In genomic region chr4:3632794-3633193, GRCh38 we compare ENCODE assay signal across 8 cellular contexts.
DNase-seq lines count a peak whose midpoint lies in the region; ATAC-seq, FAIRE-seq and TF ChIP-seq lines count a peak whose summit lies in the region.
"Not testable (repeated sequence)": the region's sequence is repeated elsewhere in the genome, so short reads cannot be mapped to it uniquely, and the experiment has no call there.

No MANE protein-coding gene starts in this region.

- H3K79me2 ChIP-seq in neural progenitor cell (ENCODE audit: low read depth); osteoblast (ENCODE audit: insufficient read depth, low read length): not testable (repeated sequence)

- H3K4me2 ChIP-seq in neural progenitor cell; osteoblast (ENCODE audit: insufficient read depth, low read length): not testable (repeated sequence)

- H3K27me3 ChIP-seq in neural progenitor cell; aorta (ENCODE audit: control insufficient read depth in 1 of 2, insufficient read depth in 2 of 2, low read length in 1 of 2): not testable (repeated sequence)
- H3K27me3 ChIP-seq in osteoblast (ENCODE audit: insufficient read depth, low read length) (peaks cover 10% of the 10 kb centered on the region), spleen (replicated peaks in 1 of 7) (peaks cover 0 to 33% (median 0%) of the 10 kb centered on the region in 7 donors)

- 89 to 97% (median 93%) methylated on average over 7 to 18 of the region's 18 CpGs for WGBS in spleen, 5 donors
- 96 to 98% methylated on average over 15 to 18 of the region's 18 CpGs for WGBS in aorta, 2 donors

- not testable (repeated sequence) for H3K9me3 ChIP-seq in kidney (ENCODE audit: control insufficient read depth in 1 of 2, low read length in 2 of 2); mucosa of descending colon; neural progenitor cell (ENCODE audit: low read depth); osteoblast (ENCODE audit: low read depth, low read length); spleen; aorta (ENCODE audit: control insufficient read depth, low read length)

- H3K27me3 Mint-ChIP-seq in chondrocyte (ENCODE audit: low read depth): peaks cover 14% of the 10 kb centered on the region
- not testable (repeated sequence) for H3K27me3 Mint-ChIP-seq in neural progenitor cell (ENCODE audit: insufficient read depth, low read depth)

- not testable (repeated sequence) for TF ChIP-seq CTCF in chondrocyte (IDR thresholded peaks at IDR 0.05); kidney (IDR thresholded peaks at IDR 0.05; ENCODE audit: borderline replicate concordance, extremely low read depth, insufficient read depth); mucosa of descending colon (IDR thresholded peaks at IDR 0.05); neural progenitor cell (IDR thresholded peaks at IDR 0.05); osteoblast (IDR thresholded peaks at IDR 0.05; ENCODE audit: extremely low read depth, low read depth, low read length); spleen (IDR thresholded peaks at IDR 0.05 in 8 of 11, conservative IDR thresholded peaks at IDR 0.05 in 3 of 11)

- H3K27ac ChIP-seq in kidney (ENCODE audit: low read depth in 2 of 2, low read length in 2 of 2); neural progenitor cell; osteoblast (ENCODE audit: low read depth, low read length); aorta (ENCODE audit: low read depth in 1 of 2, low read length in 2 of 2): not testable (repeated sequence)
- peak overlapping the region in 1 of 8 donors; percentile 73 for H3K27ac ChIP-seq in spleen

- not testable (repeated sequence) for H3K27ac Mint-ChIP-seq in chondrocyte (ENCODE audit: unreplicated experiment)
- peak overlapping the region; percentile 54 for H3K27ac Mint-ChIP-seq in neural progenitor cell

- intact Hi-C loops in kidney (cut with DNase I); mucosa of descending colon (cut with DNase I, micrococcal nuclease); spleen (cut with DNase I; ENCODE audit: low total_unique reads); aorta (cut with DNase I): not testable (repeated sequence)

- H3K4me3 ChIP-seq in kidney (ENCODE audit: low read length in 2 of 2); mucosa of descending colon; neural progenitor cell; osteoblast (ENCODE audit: insufficient read depth, low read length); spleen; aorta (ENCODE audit: low read length in 2 of 2): not testable (repeated sequence)

- H3K9me3 Mint-ChIP-seq in chondrocyte (ENCODE audit: low read depth): not testable (repeated sequence)
- H3K9me3 Mint-ChIP-seq in neural progenitor cell: peaks cover 20% of the 10 kb centered on the region

- H3K4me1 ChIP-seq in kidney (ENCODE audit: control insufficient read depth in 1 of 2, insufficient read depth in 1 of 2, low read depth in 1 of 2, low read length in 2 of 2); mucosa of descending colon (ENCODE audit: low read depth); neural progenitor cell; osteoblast (ENCODE audit: insufficient read depth, low read length); spleen; aorta (ENCODE audit: control insufficient read depth in 1 of 2, insufficient read depth in 2 of 2, low read length in 2 of 2): not testable (repeated sequence)

- not testable (repeated sequence) for H3K9ac ChIP-seq in kidney (ENCODE audit: low read length in 2 of 2); neural progenitor cell

- not testable (repeated sequence) for TF ChIP-seq POLR2A in spleen (IDR thresholded peaks at IDR 0.05)

- not testable (repeated sequence) for H3K36me3 Mint-ChIP-seq in chondrocyte (ENCODE audit: low read depth); neural progenitor cell

- not testable (repeated sequence) for H3K4me1 Mint-ChIP-seq in chondrocyte (ENCODE audit: low read depth)
- H3K4me1 Mint-ChIP-seq in neural progenitor cell: peaks cover 21% of the 10 kb centered on the region

- H3F3A ChIP-seq in neural progenitor cell (ENCODE audit: low read depth): not testable (repeated sequence)

- not testable (repeated sequence) for H2AFZ ChIP-seq in neural progenitor cell (replicated peaks); osteoblast (ENCODE audit: low read length)

- DNase-seq in activated CD8-positive, alpha-beta memory T cell treated with anti-CD3 and anti-CD28 coated beads, Interleukin-2, amount 50 U/mL, for 4 hours: peak; percentile 7
- DNase-seq in chondrocyte (ENCODE audit: low spot score) (peak; percentile 86), kidney (peak; percentile 71), mucosa of descending colon (peak in 2 of 3 donors; percentile 16 to 27), osteoblast (ENCODE audit: insufficient read length, low spot score, missing footprints) (peak; percentile 48), spleen (peak; percentile 68), aorta (peak; percentile 28 to 57)
- not testable (repeated sequence) for DNase-seq in neural progenitor cell (ENCODE audit: low spot score)

- not testable (repeated sequence) for FAIRE-seq in kidney (lab: Jason Lieb, UNC)

- not testable (repeated sequence) for H3K4me3 Mint-ChIP-seq in chondrocyte (ENCODE audit: unreplicated experiment); neural progenitor cell

- not testable (repeated sequence) for H3K36me3 ChIP-seq in kidney (ENCODE audit: control insufficient read depth in 1 of 2, insufficient read depth in 2 of 2, low read length in 2 of 2); mucosa of descending colon (ENCODE audit: low read depth); neural progenitor cell; osteoblast (ENCODE audit: insufficient read depth, low read length); spleen; aorta (ENCODE audit: control insufficient read depth in 1 of 2, insufficient read depth in 2 of 2, low read length in 1 of 2)

- not testable (repeated sequence) for ATAC-seq in mucosa of descending colon; aorta (ENCODE audit: low FRiP score)

- not testable (repeated sequence) for H4K20me1 ChIP-seq in neural progenitor cell (ENCODE audit: low read depth); osteoblast (ENCODE audit: insufficient read depth, low read length)
